19 cellular contexts compared by ENCODE assay signal in the genomic region with DNA sequence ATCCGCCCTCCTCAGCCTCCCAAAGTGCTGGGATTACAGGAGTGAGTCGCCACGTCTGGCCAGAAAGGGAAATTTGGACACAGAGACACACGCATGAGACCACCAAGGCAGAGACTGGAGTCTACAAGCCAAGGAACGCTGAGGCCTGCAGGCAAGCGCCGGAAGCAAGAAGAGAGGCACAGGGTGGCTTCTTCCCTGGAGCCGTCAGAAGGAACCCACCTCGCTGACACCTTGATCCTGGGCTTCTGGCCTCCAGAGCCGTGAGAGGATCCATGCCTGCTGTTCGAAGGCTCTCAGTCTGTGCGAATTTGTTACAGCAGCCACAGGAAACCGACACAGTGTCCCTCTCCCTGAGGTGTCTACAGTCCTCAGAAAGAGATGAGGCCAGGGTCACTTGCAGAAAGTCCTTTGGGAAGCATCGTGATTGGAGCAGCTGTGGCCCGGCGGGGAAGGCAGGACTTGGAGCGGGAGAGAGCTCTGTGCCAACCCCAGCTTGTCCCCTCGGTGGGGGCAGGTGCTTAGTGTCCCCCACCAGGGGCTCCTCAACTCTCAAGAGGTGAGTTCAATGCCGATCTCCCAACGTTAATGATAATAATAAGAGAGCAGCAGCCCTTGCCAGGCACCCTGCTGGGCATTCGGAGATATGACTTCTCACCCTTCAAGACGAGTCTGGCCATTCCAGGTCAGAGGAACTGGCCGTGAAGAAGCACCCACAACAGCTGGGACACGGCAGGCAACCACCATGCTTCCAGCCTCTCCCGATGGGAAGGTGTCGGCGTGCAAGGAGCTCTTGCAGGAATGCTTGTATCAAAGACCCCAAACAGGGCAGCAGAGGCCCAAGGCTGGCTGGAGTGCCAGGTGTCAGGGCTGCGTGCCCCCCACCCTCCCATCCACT.
"Had no signal": no experiment of that assay in that cellular context is flagged by ENCODE, and none has a peak within 500 bp of the region (broad histone marks: within the 10 kb centered on the region; RNA-seq: fewer than 3 reads in every experiment).

No MANE protein-coding gene starts in this region.

- DNase-seq: activated CD4-positive, alpha-beta T cell treated with anti-CD3 and anti-CD28 coated beads, Interleukin-2, amount 10 ng/mL, durations not matched to agents 24 days and 14 days; activated CD4-positive, CD25-positive, alpha-beta regulatory T cell; activated CD8-positive, alpha-beta memory T cell treated with anti-CD3 and anti-CD28 coated beads for 24 hours; activated naive CD4-positive, alpha-beta T cell treated with anti-CD3 and anti-CD28 coated beads, Interleukin-2, amount 10 ng/mL, durations not matched to agents 7 days and 5 days; amniotic stem cell; body of pancreas; central memory CD4-positive, alpha-beta T cell; occipital lobe; stimulated activated CD4-positive, alpha-beta T cell treated with anti-CD3 and anti-CD28 coated beads, Interleukin-12 subunit alpha, Interleukin-12 subunit beta, amount 100 ng/mL, for 4 hours; stimulated activated CD4-positive, alpha-beta T cell treated with anti-CD3 and anti-CD28 coated beads, Interleukin-2, amount 100 ng/mL, for 24 hours had no signal

- H3K4me2 ChIP-seq: hepatocyte had no signal

- H3K4me3 Mint-ChIP-seq: activated naive CD4-positive, alpha-beta T cell treated with anti-CD3 and anti-CD28 coated beads, Interleukin-2, amount 10 ng/mL, durations not matched to agents 7 days and 5 days; stimulated activated memory B cell treated with anti-CD40 and anti-IgM and Interleukin-4, amounts not matched to agents 10 μg/mL and 1 μg/mL and 100 μg/mL, for 72 hours had no signal

- H3K4me3 ChIP-seq: body of pancreas, coronary artery, esophagus muscularis mucosa, hepatocyte had no signal

- FAIRE-seq: keratinocyte, urothelium cell line had no signal

- H3K36me3 Mint-ChIP-seq: activated naive CD4-positive, alpha-beta T cell treated with anti-CD3 and anti-CD28 coated beads, Interleukin-2, amount 10 ng/mL, durations not matched to agents 7 days and 5 days; natural killer cell treated with Interleukin-12 subunit alpha and Interleukin-12 subunit beta and Interleukin-15 and Interleukin-18, amount 100 ng/mL, for 72 hours; stimulated activated memory B cell treated with anti-CD40 and anti-IgM and Interleukin-4, amounts not matched to agents 10 μg/mL and 1 μg/mL and 100 μg/mL, for 72 hours had no signal

- H3K27ac Mint-ChIP-seq: activated naive CD4-positive, alpha-beta T cell treated with anti-CD3 and anti-CD28 coated beads, Interleukin-2, amount 10 ng/mL, durations not matched to agents 7 days and 5 days; activated T-helper 2 cell treated with anti-CD3 and anti-CD28 coated beads, Interferon-gamma antibody, Interleukin-2, Interleukin-4, amounts not matched to agents 10 μg/mL and 5 μg/mL and 100 μg/mL, durations not matched to agents 14 hours and 24 hours and 36 hours; stimulated activated memory B cell treated with anti-CD40 and anti-IgM and Interleukin-4, amounts not matched to agents 10 μg/mL and 1 μg/mL and 100 μg/mL, for 72 hours; T-helper 2 cell treated with Interferon-gamma antibody and Interleukin-4, amounts not matched to agents 5 μg/mL and 100 μg/mL, for 36 hours had no signal

- H3K79me2 ChIP-seq: hepatocyte had no signal

- H3K9me3 ChIP-seq: body of pancreas, esophagus muscularis mucosa had no signal

- H3K27me3 ChIP-seq: body of pancreas, esophagus muscularis mucosa, hepatocyte had no signal

- H3K36me3 ChIP-seq: esophagus muscularis mucosa had no signal

- H3K9me3 Mint-ChIP-seq: activated CD4-positive, alpha-beta T cell treated with anti-CD3 and anti-CD28 coated beads, Interleukin-2, amount 10 ng/mL, durations not matched to agents 24 days and 14 days; activated naive CD4-positive, alpha-beta T cell treated with anti-CD3 and anti-CD28 coated beads, Interleukin-2, amount 10 ng/mL, durations not matched to agents 7 days and 5 days; activated T-helper 2 cell treated with anti-CD3 and anti-CD28 coated beads, Interferon-gamma antibody, Interleukin-2, Interleukin-4, amounts not matched to agents 10 μg/mL and 5 μg/mL and 100 μg/mL, durations not matched to agents 14 hours and 24 hours and 36 hours; natural killer cell treated with Interleukin-12 subunit alpha and Interleukin-12 subunit beta and Interleukin-15 and Interleukin-18, amount 100 ng/mL, for 72 hours; T-helper 2 cell treated with Interferon-gamma antibody and Interleukin-4, amounts not matched to agents 5 μg/mL and 100 μg/mL, for 36 hours had no signal

- H3K27ac ChIP-seq: body of pancreas, coronary artery, esophagus muscularis mucosa, hepatocyte had no signal

- ATAC-seq: body of pancreas; natural killer cell treated with Interleukin-12 subunit alpha and Interleukin-12 subunit beta and Interleukin-15 and Interleukin-18, amount 100 ng/mL, for 72 hours; stimulated activated memory B cell treated with anti-CD40 and anti-IgM and Interleukin-4, amounts not matched to agents 10 μg/mL and 1 μg/mL and 100 μg/mL, for 72 hours had no signal

- H2AFZ ChIP-seq: hepatocyte had no signal
